In the genomic region with DNA sequence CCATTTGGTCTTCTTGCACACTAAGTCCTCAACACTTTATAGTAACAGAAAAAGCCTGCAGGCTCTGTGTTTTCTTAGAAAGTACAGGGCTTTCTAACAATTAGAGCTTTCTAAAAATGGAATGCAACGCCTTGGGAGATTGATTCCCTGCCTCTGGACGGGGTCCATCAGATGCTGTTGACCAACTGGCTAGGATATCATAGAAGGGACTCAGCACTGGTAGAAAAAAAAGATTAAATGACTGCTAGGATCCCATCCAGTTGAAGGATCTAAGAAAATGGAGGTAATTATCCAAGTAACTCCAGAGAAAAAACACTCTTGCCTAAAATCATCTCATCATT, we compare ENCODE assay signal across 22 cellular contexts.
"Had no signal": no experiment of that assay in that cellular context is flagged by ENCODE, and none has a peak within 500 bp of the region (broad histone marks: within the 10 kb centered on the region; RNA-seq: fewer than 3 reads in every experiment).

No MANE protein-coding gene starts in this region.

- ATAC-seq: foreskin keratinocyte; left lobe of liver; lower lobe of right lung; stimulated activated memory B cell treated with anti-CD40 and anti-IgM and Interleukin-4, amounts not matched to agents 10 μg/mL and 1 μg/mL and 100 μg/mL, for 72 hours; upper lobe of right lung had no signal

- H3K27me3 ChIP-seq: foreskin keratinocyte, neutrophil, testis, tibial nerve, upper lobe of right lung, vagina had no signal

- H3K4me3 Mint-ChIP-seq: endodermal cell; memory B cell; naive B cell; stimulated activated memory B cell treated with anti-CD40 and anti-IgM and Interleukin-4, amounts not matched to agents 10 μg/mL and 1 μg/mL and 100 μg/mL, for 72 hours; stimulated activated naive CD8-positive, alpha-beta T cell treated with anti-CD3 and anti-CD28 coated beads, Interleukin-15, Interleukin-2, amounts not matched to agents 100 ng/mL and 50 ng/mL, for 24 hours had no signal

- H3K9me3 Mint-ChIP-seq: endodermal cell; memory B cell; naive B cell; stimulated activated memory B cell treated with anti-CD40 and anti-IgM and Interleukin-4, amounts not matched to agents 10 μg/mL and 1 μg/mL and 100 μg/mL, for 72 hours; stimulated activated naive CD8-positive, alpha-beta T cell treated with anti-CD3 and anti-CD28 coated beads, Interleukin-15, Interleukin-2, amounts not matched to agents 100 ng/mL and 50 ng/mL, for 24 hours had no signal

- H3K27ac ChIP-seq: coronary artery, foreskin keratinocyte, lower lobe of right lung, neutrophil, testis, tibial nerve, upper lobe of right lung, vagina had no signal

- H3K4me1 Mint-ChIP-seq: naive B cell; stimulated activated memory B cell treated with anti-CD40 and anti-IgM and Interleukin-4, amounts not matched to agents 10 μg/mL and 1 μg/mL and 100 μg/mL, for 72 hours had no signal

- H3K36me3 ChIP-seq: lower lobe of right lung, neutrophil, upper lobe of right lung, vagina had no signal

- H3K4me1 ChIP-seq: lower lobe of right lung, upper lobe of right lung, vagina had no signal

- H3K4me3 ChIP-seq: coronary artery, lower lobe of right lung, smooth muscle cell, testis, tibial nerve, upper lobe of right lung, vagina had no signal

- DNase-seq: effector CD4-positive, alpha-beta T cell; endodermal cell; erythroblast; foreskin keratinocyte; hippocampal formation; kidney glomerular epithelial cell; lower lobe of right lung; midbrain; naive B cell; stimulated activated CD4-positive, alpha-beta T cell treated with anti-CD3 and anti-CD28 coated beads, Interleukin-2, amount 100 ng/mL, for 48 hours; stimulated activated CD8-positive, alpha-beta memory T cell treated with anti-CD3 and anti-CD28 coated beads, Interleukin-4, amount 100 ng/mL, for 48 hours; testis; upper lobe of right lung had no signal

- H3K27me3 Mint-ChIP-seq: memory B cell; naive B cell; stimulated activated memory B cell treated with anti-CD40 and anti-IgM and Interleukin-4, amounts not matched to agents 10 μg/mL and 1 μg/mL and 100 μg/mL, for 72 hours; stimulated activated naive CD8-positive, alpha-beta T cell treated with anti-CD3 and anti-CD28 coated beads, Interleukin-15, Interleukin-2, amounts not matched to agents 100 ng/mL and 50 ng/mL, for 24 hours had no signal

- H3K9me3 ChIP-seq: lower lobe of right lung, neutrophil, testis, tibial nerve, upper lobe of right lung, vagina had no signal

- H3K27ac Mint-ChIP-seq: memory B cell; naive B cell; stimulated activated memory B cell treated with anti-CD40 and anti-IgM and Interleukin-4, amounts not matched to agents 10 μg/mL and 1 μg/mL and 100 μg/mL, for 72 hours; stimulated activated naive CD8-positive, alpha-beta T cell treated with anti-CD3 and anti-CD28 coated beads, Interleukin-15, Interleukin-2, amounts not matched to agents 100 ng/mL and 50 ng/mL, for 24 hours had no signal
